Comparison of ENCODE assay signal across 1 cellular context in genomic region chr20:25090492-25091429, GRCh38.
TF ChIP-seq lines count a peak whose summit lies in the region.

No MANE protein-coding gene starts in this region.

TF ChIP-seq in SK-N-SH treated with all-trans-retinoic acid at 6 μM for 48 hours, 23 proteins besides CTCF, POLR2A, EP300 and RAD21 (continued from another document):
- TF ChIP-seq CREB5 (CRISPR knock-in tag; IDR thresholded peaks at IDR 0.05; ENCODE audit: low read depth) (no peak), PATZ1 (CRISPR knock-in tag; IDR thresholded peaks at IDR 0.05; ENCODE audit: borderline replicate concordance) (no peak)
